1 cellular context compared by ENCODE assay signal in the genomic region with DNA sequence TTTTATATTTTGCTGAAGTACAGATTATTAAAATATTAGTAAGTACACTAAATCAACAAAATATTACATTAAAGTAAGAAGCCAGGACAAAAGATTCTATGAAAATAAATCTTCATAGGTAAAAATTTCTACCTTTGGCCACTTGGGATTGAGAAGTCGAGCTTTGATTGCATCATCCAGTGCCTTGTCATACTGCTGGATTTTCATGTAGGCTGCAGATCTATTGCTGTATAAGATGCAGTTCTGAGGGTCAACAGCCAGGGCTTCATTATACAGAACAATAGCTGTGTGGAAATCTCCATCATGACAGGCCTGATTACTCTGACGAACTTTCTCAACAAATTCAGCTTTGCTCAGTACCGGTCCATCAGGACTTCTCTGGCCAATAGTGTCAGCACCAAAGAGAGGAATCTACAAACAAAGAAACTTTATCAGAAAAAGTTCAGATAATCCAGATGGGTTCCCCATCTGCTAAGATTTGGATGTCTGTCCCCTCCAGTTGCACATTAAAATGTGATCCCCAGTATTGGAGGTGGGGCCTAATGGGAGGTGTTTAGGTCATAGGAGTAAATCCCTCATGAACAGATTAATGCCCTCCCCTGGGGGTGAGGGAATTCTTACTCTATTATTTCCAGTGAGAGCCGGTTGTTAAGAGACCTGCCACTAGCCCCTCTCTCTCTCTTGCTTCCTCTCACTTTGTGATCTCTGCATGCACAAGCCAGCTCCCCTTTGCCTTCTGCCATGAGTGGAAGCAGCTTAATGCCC.
TF ChIP-seq lines count a peak whose summit lies in the region.

No MANE protein-coding gene starts in this region.

TF ChIP-seq in K562, 482 proteins besides CTCF, POLR2A, EP300 and RAD21:
- TF ChIP-seq, protein P1, sequence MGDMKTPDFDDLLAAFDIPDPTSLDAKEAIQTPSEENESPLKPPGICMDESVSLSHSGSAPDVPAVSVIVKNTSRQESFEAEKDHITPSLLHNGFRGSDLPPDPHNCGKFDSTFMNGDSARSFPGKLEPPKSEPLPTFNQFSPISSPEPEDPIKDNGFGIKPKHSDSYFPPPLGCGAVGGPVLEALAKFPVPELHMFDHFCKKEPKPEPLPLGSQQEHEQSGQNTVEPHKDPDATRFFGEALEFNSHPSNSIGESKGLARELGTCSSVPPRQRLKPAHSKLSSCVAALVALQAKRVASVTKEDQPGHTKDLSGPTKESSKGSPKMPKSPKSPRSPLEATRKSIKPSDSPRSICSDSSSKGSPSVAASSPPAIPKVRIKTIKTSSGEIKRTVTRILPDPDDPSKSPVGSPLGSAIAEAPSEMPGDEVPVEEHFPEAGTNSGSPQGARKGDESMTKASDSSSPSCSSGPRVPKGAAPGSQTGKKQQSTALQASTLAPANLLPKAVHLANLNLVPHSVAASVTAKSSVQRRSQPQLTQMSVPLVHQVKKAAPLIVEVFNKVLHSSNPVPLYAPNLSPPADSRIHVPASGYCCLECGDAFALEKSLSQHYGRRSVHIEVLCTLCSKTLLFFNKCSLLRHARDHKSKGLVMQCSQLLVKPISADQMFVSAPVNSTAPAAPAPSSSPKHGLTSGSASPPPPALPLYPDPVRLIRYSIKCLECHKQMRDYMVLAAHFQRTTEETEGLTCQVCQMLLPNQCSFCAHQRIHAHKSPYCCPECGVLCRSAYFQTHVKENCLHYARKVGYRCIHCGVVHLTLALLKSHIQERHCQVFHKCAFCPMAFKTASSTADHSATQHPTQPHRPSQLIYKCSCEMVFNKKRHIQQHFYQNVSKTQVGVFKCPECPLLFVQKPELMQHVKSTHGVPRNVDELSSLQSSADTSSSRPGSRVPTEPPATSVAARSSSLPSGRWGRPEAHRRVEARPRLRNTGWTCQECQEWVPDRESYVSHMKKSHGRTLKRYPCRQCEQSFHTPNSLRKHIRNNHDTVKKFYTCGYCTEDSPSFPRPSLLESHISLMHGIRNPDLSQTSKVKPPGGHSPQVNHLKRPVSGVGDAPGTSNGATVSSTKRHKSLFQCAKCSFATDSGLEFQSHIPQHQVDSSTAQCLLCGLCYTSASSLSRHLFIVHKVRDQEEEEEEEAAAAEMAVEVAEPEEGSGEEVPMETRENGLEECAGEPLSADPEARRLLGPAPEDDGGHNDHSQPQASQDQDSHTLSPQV (IDR thresholded peaks at IDR 0.05): 0 out of 2 replicates have a peak, but pooled peaks have one; percentile 25
- TF ChIP-seq NRF1 (conservative IDR thresholded peaks at IDR 0.05 in 1 of 2, IDR thresholded peaks at IDR 0.05 in 1 of 2): no peak
- TF ChIP-seq, protein P2, sequence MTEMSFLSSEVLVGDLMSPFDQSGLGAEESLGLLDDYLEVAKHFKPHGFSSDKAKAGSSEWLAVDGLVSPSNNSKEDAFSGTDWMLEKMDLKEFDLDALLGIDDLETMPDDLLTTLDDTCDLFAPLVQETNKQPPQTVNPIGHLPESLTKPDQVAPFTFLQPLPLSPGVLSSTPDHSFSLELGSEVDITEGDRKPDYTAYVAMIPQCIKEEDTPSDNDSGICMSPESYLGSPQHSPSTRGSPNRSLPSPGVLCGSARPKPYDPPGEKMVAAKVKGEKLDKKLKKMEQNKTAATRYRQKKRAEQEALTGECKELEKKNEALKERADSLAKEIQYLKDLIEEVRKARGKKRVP (CRISPR knock-in tag; IDR thresholded peaks at IDR 0.05): peak; percentile 72; the same call in 1 of the 2 replicates
- TF ChIP-seq CHD2 (IDR thresholded peaks at IDR 0.05; ENCODE audit: low read depth, low read length): no peak
- no peak for TF ChIP-seq ATF1 (CRISPR knock-in tag; IDR thresholded peaks at IDR 0.05)
- peak; percentile 43; the same call in 1 of the 2 replicates for TF ChIP-seq ATF1 (tag; IDR thresholded peaks at IDR 0.05)
- peak; percentile 90 for TF ChIP-seq CEBPB (tag; IDR thresholded peaks at IDR 0.05)
- TF ChIP-seq BACH1 (tag; IDR thresholded peaks at IDR 0.05): 0 out of 2 replicates have a peak, but pooled peaks have one; percentile 36
- peak; percentile 47; the same call in 1 of the 2 replicates for TF ChIP-seq EP400 (IDR thresholded peaks at IDR 0.05)
- no peak for TF ChIP-seq KHSRP (IDR thresholded peaks at IDR 0.05)
- TF ChIP-seq ZNF133 (CRISPR knock-in tag; IDR thresholded peaks at IDR 0.05): no peak
- peak; percentile 79 for TF ChIP-seq CEBPG (CRISPR knock-in tag; IDR thresholded peaks at IDR 0.05)
- peak; percentile 92 to 96 for TF ChIP-seq CEBPG (tag; conservative IDR thresholded peaks at IDR 0.05 in 1 of 2, IDR thresholded peaks at IDR 0.05 in 1 of 2)
- peak; percentile 78 for TF ChIP-seq JUND (IDR thresholded peaks at IDR 0.05; ENCODE audit: borderline replicate concordance, low read depth, low read length)
- 0 out of 3 replicates have a peak, but pooled peaks have one; percentile 46 for TF ChIP-seq JUND (tag; IDR thresholded peaks at IDR 0.05; ENCODE audit: borderline replicate concordance, low read depth, low read length)
- peak; percentile 78 for TF ChIP-seq ZSCAN32 (CRISPR knock-in tag; IDR thresholded peaks at IDR 0.05)
- TF ChIP-seq, protein P3, sequence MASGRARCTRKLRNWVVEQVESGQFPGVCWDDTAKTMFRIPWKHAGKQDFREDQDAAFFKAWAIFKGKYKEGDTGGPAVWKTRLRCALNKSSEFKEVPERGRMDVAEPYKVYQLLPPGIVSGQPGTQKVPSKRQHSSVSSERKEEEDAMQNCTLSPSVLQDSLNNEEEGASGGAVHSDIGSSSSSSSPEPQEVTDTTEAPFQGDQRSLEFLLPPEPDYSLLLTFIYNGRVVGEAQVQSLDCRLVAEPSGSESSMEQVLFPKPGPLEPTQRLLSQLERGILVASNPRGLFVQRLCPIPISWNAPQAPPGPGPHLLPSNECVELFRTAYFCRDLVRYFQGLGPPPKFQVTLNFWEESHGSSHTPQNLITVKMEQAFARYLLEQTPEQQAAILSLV (tag; IDR thresholded peaks at IDR 0.05): peak; percentile 72; the same call in 1 of the 2 replicates
- 0 out of 2 replicates have a peak, but pooled peaks have one; percentile 9 for TF ChIP-seq JUN (IDR thresholded peaks at IDR 0.05; ENCODE audit: borderline replicate concordance, low read depth, low read length)
- no peak for TF ChIP-seq JUN (CRISPR knock-in tag; IDR thresholded peaks at IDR 0.05; ENCODE audit: borderline replicate concordance)
- TF ChIP-seq, protein P4, sequence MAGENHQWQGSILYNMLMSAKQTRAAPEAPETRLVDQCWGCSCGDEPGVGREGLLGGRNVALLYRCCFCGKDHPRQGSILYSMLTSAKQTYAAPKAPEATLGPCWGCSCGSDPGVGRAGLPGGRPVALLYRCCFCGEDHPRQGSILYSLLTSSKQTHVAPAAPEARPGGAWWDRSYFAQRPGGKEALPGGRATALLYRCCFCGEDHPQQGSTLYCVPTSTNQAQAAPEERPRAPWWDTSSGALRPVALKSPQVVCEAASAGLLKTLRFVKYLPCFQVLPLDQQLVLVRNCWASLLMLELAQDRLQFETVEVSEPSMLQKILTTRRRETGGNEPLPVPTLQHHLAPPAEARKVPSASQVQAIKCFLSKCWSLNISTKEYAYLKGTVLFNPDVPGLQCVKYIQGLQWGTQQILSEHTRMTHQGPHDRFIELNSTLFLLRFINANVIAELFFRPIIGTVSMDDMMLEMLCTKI (IDR thresholded peaks at IDR 0.05; ENCODE audit: partially characterized antibody): no peak
- TF ChIP-seq PRPF4 (IDR thresholded peaks at IDR 0.05; ENCODE audit: insufficient read depth, low read depth, low read length, poor library complexity, severe bottlenecking): no peak
- TF ChIP-seq CREM (IDR thresholded peaks at IDR 0.05; ENCODE audit: low read depth): peak; percentile 65
- peak; percentile 97 for TF ChIP-seq ATF3 (IDR thresholded peaks at IDR 0.05)
- TF ChIP-seq ATF3 (CRISPR knock-in tag; conservative IDR thresholded peaks at IDR 0.05): no peak
- peak; percentile 59 for TF ChIP-seq ATF7 (IDR thresholded peaks at IDR 0.05)
